In the genomic region with DNA sequence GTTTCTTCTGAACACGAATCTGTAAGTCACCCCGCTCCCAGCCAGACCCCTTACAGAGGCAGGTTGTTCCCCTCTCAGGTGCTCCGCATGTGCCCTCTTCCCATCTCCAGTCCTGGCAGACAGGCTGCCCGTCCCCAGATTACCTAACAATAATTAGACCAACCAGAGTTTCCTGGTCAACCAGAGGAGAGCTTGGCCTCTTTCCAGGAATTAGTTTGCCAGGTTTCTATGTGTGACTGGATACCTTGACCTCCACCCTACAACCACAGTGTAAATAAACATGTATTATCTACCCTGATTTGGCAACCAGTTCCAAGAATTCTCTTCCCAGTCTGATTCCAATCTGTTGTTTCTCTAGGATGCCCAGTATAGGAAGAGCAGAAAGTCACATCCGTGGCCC, we compare ENCODE assay signal across 13 cellular contexts.
DNase-seq lines count a peak whose midpoint lies in the region; ATAC-seq, FAIRE-seq and TF ChIP-seq lines count a peak whose summit lies in the region.
"Had no signal": no experiment of that assay in that cellular context is flagged by ENCODE, and none has a peak within 500 bp of the region (broad histone marks: within the 10 kb centered on the region; RNA-seq: fewer than 3 reads in every experiment).

No MANE protein-coding gene starts in this region.

- H3K4me1 Mint-ChIP-seq in T-helper 2 cell treated with Interferon-gamma antibody and Interleukin-4, amounts not matched to agents 5 μg/mL and 100 μg/mL, for 36 hours (ENCODE audit: low read depth) = peaks cover 4% of the 10 kb centered on the region

- H3K4me3 ChIP-seq in RWPE2 (ENCODE audit: severe bottlenecking) (no peak overlapping the region), HepG2 (replicated peaks in 1 of 3; ENCODE audit: insufficient read depth in 1 of 3, low read depth in 2 of 3, low read length in 3 of 3) (no peak overlapping the region)
- H3K4me3 ChIP-seq: MG63, Peyer's patch had no signal

- H2AFZ ChIP-seq in HepG2 (ENCODE audit: low read length) = no peak overlapping the region

- FAIRE-seq in HepG2 (lab: Jason Lieb, UNC) = peak; percentile 51

- no TSS peak for BruUV-seq in HepG2 (replicated peaks; lab: Mats Ljungman, UMichigan)

- H3K27me3 ChIP-seq in RWPE2 (ENCODE audit: insufficient read depth, poor library complexity, severe bottlenecking) = peaks cover 54% of the 10 kb centered on the region
- peaks cover 3 to 33% of the 10 kb centered on the region in 2 experiments; a peak in 4 of 5 replicates for H3K27me3 ChIP-seq in HepG2 (ENCODE audit: control insufficient read depth in 1 of 2, insufficient read depth in 2 of 2, low read length in 2 of 2)
- H3K27me3 ChIP-seq: Peyer's patch had no signal

- no peaks in the 10 kb centered on the region for H3K9me3 Mint-ChIP-seq in T-helper 2 cell treated with Interferon-gamma antibody and Interleukin-4, amounts not matched to agents 5 μg/mL and 100 μg/mL, for 36 hours
- H3K9me3 Mint-ChIP-seq: activated T-cell treated with anti-CD3 and anti-CD28 coated beads, Interleukin-2, amount 50 U/mL, for 72 hours; natural killer cell had no signal

- peaks cover 41% of the 10 kb centered on the region for H3K27me3 Mint-ChIP-seq in T-helper 2 cell treated with Interferon-gamma antibody and Interleukin-4, amounts not matched to agents 5 μg/mL and 100 μg/mL, for 36 hours (ENCODE audit: low read depth)

- no peak for TF ChIP-seq RAD21 in HepG2 (CRISPR knock-in tag; IDR thresholded peaks at IDR 0.05)

- H3K4me1 ChIP-seq in RWPE2 (ENCODE audit: insufficient read depth, poor library complexity, severe bottlenecking) = peaks cover 3% of the 10 kb centered on the region
- H3K4me1 ChIP-seq in HepG2 (ENCODE audit: insufficient read depth, low read length) = peaks cover 20% of the 10 kb centered on the region

- 0% methylated on average over 5 of the region's 5 CpGs for WGBS in HepG2 (ENCODE audit: low lambda C conversion rate)

- H3K27ac ChIP-seq in RWPE2 (ENCODE audit: poor library complexity, severe bottlenecking) (no peak overlapping the region), HepG2 (ENCODE audit: extremely low read length, insufficient read depth, low read length) (no peak overlapping the region)

- TF ChIP-seq POLR2A in HepG2 (IDR thresholded peaks at IDR 0.05; ENCODE audit: insufficient read depth in 1 of 2, low read depth in 2 of 2, low read length in 2 of 2) = no peak

- 0 out of 2 replicates have a peak, but pooled peaks cover 3% of the 10 kb centered on the region for H4K20me1 ChIP-seq in HepG2 (ENCODE audit: insufficient read depth, low read length)

- no peak overlapping the region for H3K4me2 ChIP-seq in HepG2 (ENCODE audit: low read depth, low read length)

- TF ChIP-seq CTCF in RWPE2 (IDR thresholded peaks at IDR 0.05; ENCODE audit: poor library complexity, severe bottlenecking) (no peak), HepG2 (CRISPR knock-in tag; IDR thresholded peaks at IDR 0.05) (no peak)

- no peaks in the 10 kb centered on the region for H3K79me2 ChIP-seq in HepG2 (ENCODE audit: insufficient read depth, low read length)

- intact Hi-C loops in HepG2 (cut with micrococcal nuclease; ENCODE audit: unreplicated experiment) = no loop called here

- ATAC-seq in RWPE2 (ENCODE audit: low read depth) = peak; percentile 75
- peak; percentile 83 for ATAC-seq in HepG2
- ATAC-seq: activated T-cell treated with anti-CD3 and anti-CD28 coated beads, Interleukin-2, amount 50 U/mL, for 72 hours; natural killer cell had no signal

- H3K9me3 ChIP-seq in RWPE2 (ENCODE audit: severe bottlenecking) (no peaks in the 10 kb centered on the region), HepG2 (ENCODE audit: low read length) (no peaks in the 10 kb centered on the region)
- H3K9me3 ChIP-seq: MG63, Peyer's patch had no signal

- POLR2A ChIA-PET in HepG2 (lab: Yijun Ruan, JAX) = no interaction called here

- H3K36me3 ChIP-seq in RWPE2 (ENCODE audit: low read depth) = no peaks in the 10 kb centered on the region
- H3K36me3 ChIP-seq in HepG2 (replicated peaks in 1 of 2; ENCODE audit: control insufficient read depth in 1 of 2, insufficient read depth in 2 of 2, low read length in 2 of 2) = no peaks in the 10 kb centered on the region
- H3K36me3 ChIP-seq: MG63, Peyer's patch had no signal

- no peak overlapping the region for H3K27ac Mint-ChIP-seq in T-helper 2 cell treated with Interferon-gamma antibody and Interleukin-4, amounts not matched to agents 5 μg/mL and 100 μg/mL, for 36 hours
- H3K27ac Mint-ChIP-seq: activated T-cell treated with anti-CD3 and anti-CD28 coated beads, Interleukin-2, amount 50 U/mL, for 72 hours; natural killer cell had no signal

- peak in 1 of 2 experiments; percentile 63; a peak in 1 of 4 replicates for TF ChIP-seq EP300 in HepG2 (IDR thresholded peaks at IDR 0.05; ENCODE audit: low read depth in 2 of 2, low read length in 2 of 2)
- TF ChIP-seq EP300 in HepG2 (CRISPR knock-in tag; IDR thresholded peaks at IDR 0.05; ENCODE audit: borderline replicate concordance) = peak; percentile 36; the same call in 1 of the 2 replicates

- DNase-seq in DMS153 treated with DMSO at 0.1 percent for 48 hours (lab: John Stamatoyannopoulos, UW; ENCODE audit: unreplicated experiment) (peak; percentile 92), M059J (ENCODE audit: low read depth) (peak; percentile 98), RWPE2 (ENCODE audit: low spot score) (no peak), HepG2 (ENCODE audit: low spot score) (peak; percentile 94), SW 1271 (lab: John Stamatoyannopoulos, UW) (no peak)
- DNase-seq in activated T-cell treated with anti-CD3 and anti-CD28 coated beads, Interleukin-2, amount 50 U/mL, for 48 hours = no peak
- no peak for DNase-seq in T-helper 2 cell treated with Interferon-gamma antibody and Interleukin-4, amounts not matched to agents 5 μg/mL and 100 μg/mL, for 36 hours (ENCODE audit: low spot score)
- no peak for DNase-seq in activated CD4-positive, CD25-positive, alpha-beta regulatory T cell treated with anti-CD3 and anti-CD28 coated beads, Interleukin-2, amount 50 U/mL, for 72 hours
- DNase-seq: activated T-cell treated with anti-CD3 and anti-CD28 coated beads, Interleukin-2, amount 50 U/mL, for 72 hours; MG63; natural killer cell; stimulated activated CD8-positive, alpha-beta memory T cell treated with anti-CD3 and anti-CD28 coated beads, Interleukin-4, amount 100 ng/mL, for 48 hours had no signal

- H3K36me3 Mint-ChIP-seq in T-helper 2 cell treated with Interferon-gamma antibody and Interleukin-4, amounts not matched to agents 5 μg/mL and 100 μg/mL, for 36 hours (ENCODE audit: low read depth) = no peaks in the 10 kb centered on the region
- H3K36me3 Mint-ChIP-seq: natural killer cell had no signal

- no peak overlapping the region for H3K4me3 Mint-ChIP-seq in T-helper 2 cell treated with Interferon-gamma antibody and Interleukin-4, amounts not matched to agents 5 μg/mL and 100 μg/mL, for 36 hours
- H3K4me3 Mint-ChIP-seq: activated T-cell treated with anti-CD3 and anti-CD28 coated beads, Interleukin-2, amount 50 U/mL, for 72 hours; natural killer cell had no signal

- no peak overlapping the region for H3K9ac ChIP-seq in HepG2 (ENCODE audit: insufficient read depth, low read depth, low read length)

- in situ Hi-C loops in HepG2 (cut with HindIII; ENCODE audit: extremely low pct_ligation_motif_present, low pct_unique_long_range_greater_than_20kb) = loop anchor here (5.0 kb wide), 1 partner anchor 60 kb away; no protein-coding TSS in a partner anchor

- CTCF ChIA-PET in HepG2 (lab: Yijun Ruan, JAX; ENCODE audit: low intra/inter-chr PET ratio, low total read pairs) = interaction anchor here (3.2 kb wide), 1 partner anchor 60 kb away, joined by 47 read pairs; no protein-coding TSS in a partner anchor

TF ChIP-seq in HepG2, 621 proteins besides CTCF, POLR2A, EP300 and RAD21 (continues in another document):
- TF ChIP-seq DMAP1 (CRISPR knock-in tag; IDR thresholded peaks at IDR 0.05) = no peak
- TF ChIP-seq SMAD3 (CRISPR knock-in tag; IDR thresholded peaks at IDR 0.05) = peak; percentile 86
- TF ChIP-seq HHEX (CRISPR knock-in tag; IDR thresholded peaks at IDR 0.05) = peak; percentile 91
- TF ChIP-seq, protein P1, sequence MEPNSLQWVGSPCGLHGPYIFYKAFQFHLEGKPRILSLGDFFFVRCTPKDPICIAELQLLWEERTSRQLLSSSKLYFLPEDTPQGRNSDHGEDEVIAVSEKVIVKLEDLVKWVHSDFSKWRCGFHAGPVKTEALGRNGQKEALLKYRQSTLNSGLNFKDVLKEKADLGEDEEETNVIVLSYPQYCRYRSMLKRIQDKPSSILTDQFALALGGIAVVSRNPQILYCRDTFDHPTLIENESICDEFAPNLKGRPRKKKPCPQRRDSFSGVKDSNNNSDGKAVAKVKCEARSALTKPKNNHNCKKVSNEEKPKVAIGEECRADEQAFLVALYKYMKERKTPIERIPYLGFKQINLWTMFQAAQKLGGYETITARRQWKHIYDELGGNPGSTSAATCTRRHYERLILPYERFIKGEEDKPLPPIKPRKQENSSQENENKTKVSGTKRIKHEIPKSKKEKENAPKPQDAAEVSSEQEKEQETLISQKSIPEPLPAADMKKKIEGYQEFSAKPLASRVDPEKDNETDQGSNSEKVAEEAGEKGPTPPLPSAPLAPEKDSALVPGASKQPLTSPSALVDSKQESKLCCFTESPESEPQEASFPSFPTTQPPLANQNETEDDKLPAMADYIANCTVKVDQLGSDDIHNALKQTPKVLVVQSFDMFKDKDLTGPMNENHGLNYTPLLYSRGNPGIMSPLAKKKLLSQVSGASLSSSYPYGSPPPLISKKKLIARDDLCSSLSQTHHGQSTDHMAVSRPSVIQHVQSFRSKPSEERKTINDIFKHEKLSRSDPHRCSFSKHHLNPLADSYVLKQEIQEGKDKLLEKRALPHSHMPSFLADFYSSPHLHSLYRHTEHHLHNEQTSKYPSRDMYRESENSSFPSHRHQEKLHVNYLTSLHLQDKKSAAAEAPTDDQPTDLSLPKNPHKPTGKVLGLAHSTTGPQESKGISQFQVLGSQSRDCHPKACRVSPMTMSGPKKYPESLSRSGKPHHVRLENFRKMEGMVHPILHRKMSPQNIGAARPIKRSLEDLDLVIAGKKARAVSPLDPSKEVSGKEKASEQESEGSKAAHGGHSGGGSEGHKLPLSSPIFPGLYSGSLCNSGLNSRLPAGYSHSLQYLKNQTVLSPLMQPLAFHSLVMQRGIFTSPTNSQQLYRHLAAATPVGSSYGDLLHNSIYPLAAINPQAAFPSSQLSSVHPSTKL (CRISPR knock-in tag; IDR thresholded peaks at IDR 0.05) = peak; percentile 98
- TF ChIP-seq ZMYM3 (CRISPR knock-in tag; IDR thresholded peaks at IDR 0.05) = no peak

Comparison
In these comparisons a context has a peak if more than half of its experiments do, and no peak if none do; other contexts are left out.
1. DNase-seq: peak in DMS153 treated with DMSO at 0.1 percent for 48 hours (single experiment), M059J (single experiment) and HepG2 (single experiment); none in RWPE2 (single experiment), SW 1271 (0 of 2), activated T-cell treated with anti-CD3 and anti-CD28 coated beads, Interleukin-2, amount 50 U/mL, for 48 hours (0 of 2), T-helper 2 cell treated with Interferon-gamma antibody and Interleukin-4, amounts not matched to agents 5 μg/mL and 100 μg/mL, for 36 hours (single experiment) and activated CD4-positive, CD25-positive, alpha-beta regulatory T cell treated with anti-CD3 and anti-CD28 coated beads, Interleukin-2, amount 50 U/mL, for 72 hours (single experiment).